Comparison of ENCODE assay signal across 16 cellular contexts in genomic region chr14:69464829-69465228, GRCh38. TPM values are rescaled to one million over a fixed set of nuclear protein-coding genes. Genes with fewer than 3 reads are reported as not detected.
DNase-seq lines count a peak whose midpoint lies in the region; ATAC-seq and TF ChIP-seq lines count a peak whose summit lies in the region.
"Had no signal": no experiment of that assay in that cellular context is flagged by ENCODE, and none has a peak within 500 bp of the region (broad histone marks: within the 10 kb centered on the region; RNA-seq: fewer than 3 reads in every experiment).

No MANE protein-coding gene starts in this region.

- CTCF ChIA-PET in BJ (lab: Yijun Ruan, JAX): interaction anchor here (0.9 to 1.9 kb wide), 2 partner anchors 222 to 232 kb away, joined by 4 to 10 read pairs; no protein-coding TSS in a partner anchor

- H3K4me3 Mint-ChIP-seq in chondrocyte (ENCODE audit: unreplicated experiment): no peak overlapping the region
- H3K4me3 Mint-ChIP-seq: activated T-cell treated with anti-CD3 and anti-CD28 coated beads, Interleukin-2, amount 50 U/mL, for 24 hours; memory B cell; stimulated activated naive CD8-positive, alpha-beta T cell treated with anti-CD3 and anti-CD28 coated beads, Interleukin-15, Interleukin-2, amounts not matched to agents 100 ng/mL and 50 ng/mL, for 24 hours had no signal

- H3K27me3 ChIP-seq in BJ (ENCODE audit: control insufficient read depth, insufficient read depth, low read length) (no peaks in the 10 kb centered on the region), MG63 (no peaks in the 10 kb centered on the region)

- no peaks in the 10 kb centered on the region for H3K9me3 Mint-ChIP-seq in chondrocyte (ENCODE audit: low read depth)
- H3K9me3 Mint-ChIP-seq: activated T-cell treated with anti-CD3 and anti-CD28 coated beads, Interleukin-2, amount 50 U/mL, for 24 hours; memory B cell; stimulated activated naive CD8-positive, alpha-beta T cell treated with anti-CD3 and anti-CD28 coated beads, Interleukin-15, Interleukin-2, amounts not matched to agents 100 ng/mL and 50 ng/mL, for 24 hours had no signal

- H3K36me3 Mint-ChIP-seq in chondrocyte (ENCODE audit: low read depth): peaks cover 5% of the 10 kb centered on the region

- peak; percentile 25 for DNase-seq in BJ (ENCODE audit: low read depth)
- peak; percentile 70 for DNase-seq in MG63
- DNase-seq in chondrocyte (ENCODE audit: low spot score): no peak
- peak; percentile 39 for DNase-seq in mesenteric fat pad (ENCODE audit: low spot score)
- no peak for DNase-seq in stimulated activated CD4-positive, alpha-beta T cell treated with anti-CD3 and anti-CD28 coated beads, Interleukin-2, amount 100 ng/mL, for 48 hours
- no peak for DNase-seq in posterior cingulate gyrus
- no peak for DNase-seq in GF-D8 (lab: John Stamatoyannopoulos, UW)
- DNase-seq: activated T-cell treated with anti-CD3 and anti-CD28 coated beads, Interleukin-2, amount 50 U/mL, for 24 hours; anterior cingulate cortex; NCI-H526; stimulated activated CD4-positive, alpha-beta T cell treated with anti-CD3 and anti-CD28 coated beads, Interleukin-4, amount 100 ng/mL, for 24 hours had no signal

- ATAC-seq in GM21576 (IDR thresholded peaks at IDR 0.05; ENCODE audit: unreplicated experiment): no peak
- ATAC-seq: activated CD4-positive, CD25-positive, alpha-beta regulatory T cell treated with anti-CD3 and anti-CD28 coated beads, Interleukin-2, amount 50 U/mL, for 24 hours had no signal

- peaks cover 16% of the 10 kb centered on the region for H3K4me1 Mint-ChIP-seq in chondrocyte (ENCODE audit: low read depth)
- H3K4me1 Mint-ChIP-seq: memory B cell had no signal

- H3K27ac Mint-ChIP-seq in chondrocyte (ENCODE audit: unreplicated experiment): peak overlapping the region; percentile 69
- H3K27ac Mint-ChIP-seq: activated T-cell treated with anti-CD3 and anti-CD28 coated beads, Interleukin-2, amount 50 U/mL, for 24 hours; memory B cell; stimulated activated naive CD8-positive, alpha-beta T cell treated with anti-CD3 and anti-CD28 coated beads, Interleukin-15, Interleukin-2, amounts not matched to agents 100 ng/mL and 50 ng/mL, for 24 hours had no signal

- intact Hi-C loops in posterior cingulate gyrus (cut with DNase I): no loop called here

- H3K36me3 ChIP-seq in BJ (ENCODE audit: control insufficient read depth, insufficient read depth, low read length): peaks cover 3% of the 10 kb centered on the region
- peaks cover 10% of the 10 kb centered on the region; the same call in 1 of the 2 replicates for H3K36me3 ChIP-seq in MG63

- no peaks in the 10 kb centered on the region for H3K9me3 ChIP-seq in MG63

- POLR2A ChIA-PET in BJ (lab: Charles Lee): interaction anchor here (0.6 kb wide), 1 partner anchor 227 kb away, joined by 5 read pairs; no protein-coding TSS in a partner anchor

- no peaks in the 10 kb centered on the region for H3K27me3 Mint-ChIP-seq in chondrocyte (ENCODE audit: low read depth)
- H3K27me3 Mint-ChIP-seq: activated T-cell treated with anti-CD3 and anti-CD28 coated beads, Interleukin-2, amount 50 U/mL, for 24 hours; memory B cell; stimulated activated naive CD8-positive, alpha-beta T cell treated with anti-CD3 and anti-CD28 coated beads, Interleukin-15, Interleukin-2, amounts not matched to agents 100 ng/mL and 50 ng/mL, for 24 hours had no signal

- H3K4me3 ChIP-seq in BJ (ENCODE audit: low read depth, low read length) (no peak overlapping the region), MG63 (no peak overlapping the region)

- TF ChIP-seq CTCF in BJ (IDR thresholded peaks at IDR 0.05; ENCODE audit: insufficient read depth, low read depth, low read length) (no peak), chondrocyte (IDR thresholded peaks at IDR 0.05) (no peak)

RNA-seq across cellular contexts. Expression of gene PLEKHD1, which starts 19.7 kb away (rescaled TPM):
- polyA plus RNA-seq in BJ (2011; rRNA removed): 0.01 TPM in 2 replicates
- polyA minus RNA-seq in BJ (2011; rRNA and poly(A)+ RNA removed): 0.05 TPM in 1 of 2 replicates, not detected in the other
- total RNA-seq in MG63 (2014; rRNA removed; shearing (Covaris generic); ENCODE audit: low replicate concordance): not detected in 2 replicates
- 0.08 to 0.15 TPM (median 0.10 TPM) in 3 replicates for total RNA-seq in chondrocyte
- 0.19 TPM for total RNA-seq in mesenteric fat pad
- total RNA-seq: SK-MEL-5 had no signal

Comparison
In these comparisons a context has a peak if more than half of its experiments do, and no peak if none do; other contexts are left out.
1. DNase-seq: peak in BJ (single experiment), MG63 (single experiment) and mesenteric fat pad (single experiment); none in chondrocyte (single experiment), stimulated activated CD4-positive, alpha-beta T cell treated with anti-CD3 and anti-CD28 coated beads, Interleukin-2, amount 100 ng/mL, for 48 hours (0 of 2), posterior cingulate gyrus (0 of 10) and GF-D8 (single experiment).